In genomic region chr5:148540636-148541035, GRCh38 we compare ENCODE assay signal across 19 cellular contexts.
A peak's percentile ranks its signal among the peaks of the same experiment; 100 is the strongest.
DNase-seq lines count a peak whose midpoint lies in the region; ATAC-seq, FAIRE-seq and TF ChIP-seq lines count a peak whose summit lies in the region.
"Had no signal": no experiment of that assay in that cellular context is flagged by ENCODE, and none has a peak within 500 bp of the region (broad histone marks: within the 10 kb centered on the region; RNA-seq: fewer than 3 reads in every experiment).

No MANE protein-coding gene starts in this region.

- no peak overlapping the region for H3K9ac ChIP-seq in K562 (ENCODE audit: insufficient read depth in 1 of 2, low read depth in 2 of 2, low read length in 2 of 2)

- 9% methylated on average over 1 of the region's 1 CpG for WGBS in K562 (ENCODE audit: insufficient coverage, low coverage, missing lambda C conversion rate)

- H4K20me1 ChIP-seq in K562 (replicated peaks; ENCODE audit: control insufficient read depth, insufficient read depth, low read length) = no peaks in the 10 kb centered on the region

- no peak overlapping the region for H3K4me2 ChIP-seq in K562 (ENCODE audit: insufficient read depth, low read length)
- H3K4me2 ChIP-seq: GM23338 had no signal

- DNase-seq in cardiac muscle cell (ENCODE audit: low read depth in 1 of 2, low spot score in 1 of 2) = no peak
- DNase-seq in left ventricle myocardium superior = no peak
- peak in 2 of 4 experiments; percentile 7 to 17 for DNase-seq in K562 (ENCODE audit: extremely low read depth in 1 of 4, low spot score in 3 of 4)
- no peak for DNase-seq in NCI-H510A treated with DMSO at 0.1 percent for 48 hours (lab: John Stamatoyannopoulos, UW)
- no peak for DNase-seq in NCI-H2081 (lab: John Stamatoyannopoulos, UW)
- DNase-seq: BE2C; Calu3; CD4-positive, CD25-positive, alpha-beta regulatory T cell; NCI-H1417; NCI-H187; NCI-H2227 treated with DMSO at 0.1 percent for 48 hours; NCI-H524 treated with DMSO at 0.1 percent for 48 hours; PC-3 had no signal

- H3K36me3 ChIP-seq in cardiac muscle cell (no peaks in the 10 kb centered on the region), K562 (ENCODE audit: control insufficient read depth, insufficient read depth, low read length) (no peaks in the 10 kb centered on the region)
- H3K36me3 ChIP-seq: BE2C had no signal

- H3K27me3 ChIP-seq in cardiac muscle cell (no peaks in the 10 kb centered on the region), K562 (ENCODE audit: control insufficient read depth in 2 of 2, insufficient read depth in 2 of 2, low read length in 2 of 2) (no peaks in the 10 kb centered on the region)
- H3K27me3 ChIP-seq: BE2C had no signal

- peak overlapping the region; percentile 64 for H3K27ac ChIP-seq in cardiac muscle cell
- H3K27ac ChIP-seq in K562 (ENCODE audit: extremely low read depth, low read depth, low read length) = no peak overlapping the region

- no peaks in the 10 kb centered on the region for H3K79me2 ChIP-seq in K562 (ENCODE audit: control insufficient read depth, insufficient read depth, low read length)

- ATAC-seq in left ventricle myocardium superior = no peak
- peak; percentile 4 for ATAC-seq in HG03520 (IDR thresholded peaks at IDR 0.05; ENCODE audit: unreplicated experiment)
- ATAC-seq in K562 = no peak
- ATAC-seq in HG02938 (IDR thresholded peaks at IDR 0.05; ENCODE audit: unreplicated experiment) = no peak
- ATAC-seq in GM19397 (IDR thresholded peaks at IDR 0.05; ENCODE audit: unreplicated experiment) = no peak
- ATAC-seq: GM23338, HCT116, PC-3 had no signal

- CTCF ChIA-PET in K562 (lab: Yijun Ruan, JAX; ENCODE audit: low intra/inter-chr PET ratio) = no interaction called here

- TF ChIP-seq RAD21 in K562 (CRISPR knock-in tag; conservative IDR thresholded peaks at IDR 0.05 in 1 of 2, IDR thresholded peaks at IDR 0.05 in 1 of 2) = no peak

- no peak for TF ChIP-seq POLR2A in K562 (conservative IDR thresholded peaks at IDR 0.05)

- no peak for TF ChIP-seq CTCF in cardiac muscle cell (IDR thresholded peaks at IDR 0.05; ENCODE audit: low read depth, low read length)
- no peak for TF ChIP-seq CTCF in K562 (IDR thresholded peaks at IDR 0.05 in 2 of 3, conservative IDR thresholded peaks at IDR 0.05 in 1 of 3; ENCODE audit: insufficient read depth in 2 of 3, low read depth in 1 of 3, low read length in 3 of 3)

- in situ Hi-C loops in K562 (cut with MboI) = no loop called here

- no peaks in the 10 kb centered on the region for H3K9me1 ChIP-seq in K562 (ENCODE audit: control insufficient read depth, insufficient read depth, low read length)

- no peak for FAIRE-seq in K562 (lab: Jason Lieb, UNC)
- FAIRE-seq: A204.1 had no signal

- TF ChIP-seq EP300 in K562 (IDR thresholded peaks at IDR 0.05; ENCODE audit: low read length) = no peak

- intact Hi-C loops in left ventricle myocardium superior (cut with micrococcal nuclease) = no loop called here
- intact Hi-C loops in K562 (cut with micrococcal nuclease) = no loop called here

- no peak overlapping the region for H3K4me3 ChIP-seq in cardiac muscle cell
- no peak overlapping the region for H3K4me3 ChIP-seq in K562
- H3K4me3 ChIP-seq: GM23338 had no signal

- peaks cover 8% of the 10 kb centered on the region for H3K4me1 ChIP-seq in cardiac muscle cell (ENCODE audit: low read depth)
- peaks cover 0 to 3% of the 10 kb centered on the region in 2 experiments; a peak in 1 of 5 replicates for H3K4me1 ChIP-seq in K562 (replicated peaks in 1 of 2; ENCODE audit: control insufficient read depth in 2 of 2, insufficient read depth in 2 of 2, low read length in 2 of 2)
- H3K4me1 ChIP-seq: BE2C had no signal

- H3K9me3 ChIP-seq in cardiac muscle cell (ENCODE audit: low read depth) (no peaks in the 10 kb centered on the region), K562 (replicated peaks; ENCODE audit: control insufficient read depth, insufficient read depth, low read depth, low read length) (no peaks in the 10 kb centered on the region)

- BruUV-seq in K562 (replicated peaks; lab: Mats Ljungman, UMichigan) = no TSS peak

- H2AFZ ChIP-seq in K562 (ENCODE audit: low read depth, low read length) = no peak overlapping the region
- H2AFZ ChIP-seq: GM23338 had no signal

- POLR2A ChIA-PET in K562 (lab: Yijun Ruan, JAX) = interaction anchor here (1.1 kb wide), 1 partner anchor 11 kb away, joined by 3 read pairs; no protein-coding TSS in a partner anchor

TF ChIP-seq in K562, 482 proteins besides CTCF, POLR2A, EP300 and RAD21:
- TF ChIP-seq CEBPZ (IDR thresholded peaks at IDR 0.05; ENCODE audit: borderline replicate concordance, low read depth, low read length) (no peak), CBFB (CRISPR knock-in tag; IDR thresholded peaks at IDR 0.05) (no peak), SNIP1 (IDR thresholded peaks at IDR 0.05; ENCODE audit: low read depth) (no peak), NONO (IDR thresholded peaks at IDR 0.05; ENCODE audit: low read depth in 2 of 2, low read length in 1 of 2) (no peak), NCOA2 (IDR thresholded peaks at IDR 0.05; ENCODE audit: partially characterized antibody in 2 of 2) (no peak), ARID1B (IDR thresholded peaks at IDR 0.05) (peak; percentile 24; the same call in 1 of the 2 replicates), BACH1 (tag; IDR thresholded peaks at IDR 0.05) (no peak), JUND (IDR thresholded peaks at IDR 0.05; ENCODE audit: borderline replicate concordance, low read depth, low read length) (0 out of 2 replicates have a peak, but pooled peaks have one; percentile 39), JUND (tag; IDR thresholded peaks at IDR 0.05; ENCODE audit: borderline replicate concordance, low read depth, low read length) (peak; percentile 53; the same call in 1 of the 3 replicates), ZNF778 (CRISPR knock-in tag; IDR thresholded peaks at IDR 0.05) (no peak), FOSL1 (tag; conservative IDR thresholded peaks at IDR 0.05) (peak; percentile 84), ZBTB1 (CRISPR knock-in tag; IDR thresholded peaks at IDR 0.05; ENCODE audit: borderline replicate concordance, low read depth) (no peak)
